Comparison of ENCODE assay signal across 33 cellular contexts in the genomic region with DNA sequence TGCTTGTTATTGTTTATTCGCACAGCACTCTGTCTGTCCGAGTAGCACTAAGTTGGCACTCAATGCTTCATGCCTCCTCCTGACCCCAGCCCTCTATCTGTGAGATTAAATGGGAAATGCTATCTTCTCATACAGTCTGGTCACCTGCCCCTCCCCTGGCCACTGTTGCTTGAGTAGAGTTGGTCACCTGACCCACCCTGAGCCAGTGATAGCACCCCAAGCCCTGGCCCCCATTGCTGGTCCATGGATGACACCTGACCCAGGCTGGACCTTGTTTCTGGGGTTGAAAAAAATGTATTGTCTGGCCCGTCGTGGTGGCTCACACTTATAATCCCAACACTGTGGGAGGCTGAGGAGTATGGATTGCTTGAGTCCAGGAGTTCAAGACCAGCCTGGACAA.
"Had no signal": no experiment of that assay in that cellular context is flagged by ENCODE, and none has a peak within 500 bp of the region (broad histone marks: within the 10 kb centered on the region; RNA-seq: fewer than 3 reads in every experiment).

No MANE protein-coding gene starts in this region.

- H3K27ac Mint-ChIP-seq: activated CD4-positive, alpha-beta memory T cell treated with anti-CD3 and anti-CD28 coated beads for 36 hours; activated CD4-positive, alpha-beta T cell treated with anti-CD3 and anti-CD28 coated beads for 36 hours; activated CD4-positive, alpha-beta T cell treated with anti-CD3 and anti-CD28 coated beads, Interleukin-2, amount 10 ng/mL, durations not matched to agents 24 days and 14 days; activated CD8-positive, alpha-beta memory T cell treated with anti-CD3 and anti-CD28 coated beads, Interleukin-2, amount 10 ng/mL, durations not matched to agents 7 days and 5 days; activated CD8-positive, alpha-beta T cell treated with anti-CD3 and anti-CD28 coated beads, Interleukin-2, amount 10 ng/mL, durations not matched to agents 7 days and 5 days; activated naive CD4-positive, alpha-beta T cell treated with anti-CD3 and anti-CD28 coated beads for 36 hours; activated naive CD8-positive, alpha-beta T cell treated with anti-CD3 and anti-CD28 coated beads, Interleukin-2, amount 10 ng/mL, durations not matched to agents 7 days and 5 days; activated T-helper 1 cell treated with anti-CD3 and anti-CD28 coated beads, Interleukin-12 subunit alpha, Interleukin-12 subunit beta, Interleukin-2, Interleukin-4 antibody, amounts not matched to agents 30 ng/mL and 10 ng/mL and 1 ng/mL, durations not matched to agents 14 hours and 24 hours and 36 hours; activated T-helper 2 cell treated with anti-CD3 and anti-CD28 coated beads, Interferon-gamma antibody, Interleukin-2, Interleukin-4, amounts not matched to agents 10 μg/mL and 5 μg/mL and 100 μg/mL, durations not matched to agents 14 hours and 24 hours and 36 hours; dendritic cell treated with granulocyte-macrophage colony-stimulating factor and Interleukin-4, amounts not matched to agents 40 ng/mL and 50 ng/mL, for 4 days; endodermal cell; T-helper 17 cell; T-helper 2 cell treated with Interferon-gamma antibody and Interleukin-4, amounts not matched to agents 5 μg/mL and 100 μg/mL, for 36 hours had no signal

- H3K4me1 Mint-ChIP-seq: activated CD4-positive, alpha-beta T cell treated with anti-CD3 and anti-CD28 coated beads for 36 hours; activated CD4-positive, alpha-beta T cell treated with anti-CD3 and anti-CD28 coated beads, Interleukin-2, amount 10 ng/mL, durations not matched to agents 24 days and 14 days; activated CD8-positive, alpha-beta memory T cell treated with anti-CD3 and anti-CD28 coated beads, Interleukin-2, amount 10 ng/mL, durations not matched to agents 7 days and 5 days; activated naive CD8-positive, alpha-beta T cell treated with anti-CD3 and anti-CD28 coated beads, Interleukin-2, amount 10 ng/mL, durations not matched to agents 7 days and 5 days; central memory CD8-positive, alpha-beta T cell; T-helper 17 cell had no signal

- H3K27me3 Mint-ChIP-seq: activated CD4-positive, alpha-beta memory T cell treated with anti-CD3 and anti-CD28 coated beads for 36 hours; activated CD4-positive, alpha-beta T cell treated with anti-CD3 and anti-CD28 coated beads for 36 hours; activated CD4-positive, alpha-beta T cell treated with anti-CD3 and anti-CD28 coated beads, Interleukin-2, amount 10 ng/mL, durations not matched to agents 24 days and 14 days; activated CD8-positive, alpha-beta memory T cell treated with anti-CD3 and anti-CD28 coated beads, Interleukin-2, amount 10 ng/mL, durations not matched to agents 7 days and 5 days; activated naive CD8-positive, alpha-beta T cell treated with anti-CD3 and anti-CD28 coated beads, Interleukin-2, amount 10 ng/mL, durations not matched to agents 7 days and 5 days; central memory CD8-positive, alpha-beta T cell; dendritic cell treated with granulocyte-macrophage colony-stimulating factor and Interleukin-4, amounts not matched to agents 40 ng/mL and 50 ng/mL, for 4 days; T-helper 17 cell had no signal

- H3K36me3 Mint-ChIP-seq: activated CD4-positive, alpha-beta memory T cell treated with anti-CD3 and anti-CD28 coated beads for 36 hours; activated CD8-positive, alpha-beta memory T cell treated with anti-CD3 and anti-CD28 coated beads, Interleukin-2, amount 10 ng/mL, durations not matched to agents 7 days and 5 days; activated naive CD4-positive, alpha-beta T cell treated with anti-CD3 and anti-CD28 coated beads, Interleukin-2, amount 50 U/mL, for 72 hours; activated naive CD8-positive, alpha-beta T cell treated with anti-CD3 and anti-CD28 coated beads, Interleukin-2, amount 10 ng/mL, durations not matched to agents 7 days and 5 days had no signal

- H3K4me3 Mint-ChIP-seq: activated CD4-positive, alpha-beta memory T cell treated with anti-CD3 and anti-CD28 coated beads for 36 hours; activated CD4-positive, alpha-beta T cell treated with anti-CD3 and anti-CD28 coated beads for 36 hours; activated CD4-positive, alpha-beta T cell treated with anti-CD3 and anti-CD28 coated beads, Interleukin-2, amount 10 ng/mL, durations not matched to agents 24 days and 14 days; activated CD8-positive, alpha-beta memory T cell treated with anti-CD3 and anti-CD28 coated beads, Interleukin-2, amount 10 ng/mL, durations not matched to agents 7 days and 5 days; activated CD8-positive, alpha-beta T cell treated with anti-CD3 and anti-CD28 coated beads, Interleukin-2, amount 10 ng/mL, durations not matched to agents 7 days and 5 days; activated naive CD4-positive, alpha-beta T cell treated with anti-CD3 and anti-CD28 coated beads for 36 hours; activated naive CD8-positive, alpha-beta T cell treated with anti-CD3 and anti-CD28 coated beads, Interleukin-2, amount 10 ng/mL, durations not matched to agents 7 days and 5 days; activated T-helper 1 cell treated with anti-CD3 and anti-CD28 coated beads, Interleukin-12 subunit alpha, Interleukin-12 subunit beta, Interleukin-2, Interleukin-4 antibody, amounts not matched to agents 30 ng/mL and 10 ng/mL and 1 ng/mL, durations not matched to agents 14 hours and 24 hours and 36 hours; central memory CD8-positive, alpha-beta T cell; dendritic cell treated with granulocyte-macrophage colony-stimulating factor and Interleukin-4, amounts not matched to agents 40 ng/mL and 50 ng/mL, for 4 days; endodermal cell; T-helper 17 cell; T-helper 2 cell treated with Interferon-gamma antibody and Interleukin-4, amounts not matched to agents 5 μg/mL and 100 μg/mL, for 36 hours had no signal

- H3K4me1 ChIP-seq: esophagus muscularis mucosa, gastrocnemius medialis had no signal

- H3K27ac ChIP-seq: brain microvascular endothelial cell, coronary artery, dorsolateral prefrontal cortex, esophagus muscularis mucosa, foreskin keratinocyte, gastrocnemius medialis, heart left ventricle, WERI-Rb-1 had no signal

- H3K9me3 ChIP-seq: esophagus muscularis mucosa, gastrocnemius medialis, heart left ventricle had no signal

- DNase-seq: activated CD4-positive, alpha-beta memory T cell treated with anti-CD3 and anti-CD28 coated beads for 36 hours; activated CD4-positive, alpha-beta T cell treated with anti-CD3 and anti-CD28 coated beads for 36 hours; activated CD4-positive, alpha-beta T cell treated with anti-CD3 and anti-CD28 coated beads, Interleukin-2, amount 10 ng/mL, durations not matched to agents 24 days and 14 days; activated CD4-positive, CD25-positive, alpha-beta regulatory T cell; activated CD4-positive, CD25-positive, alpha-beta regulatory T cell treated with anti-CD3 and anti-CD28 coated beads, Interleukin-2, amount 50 U/mL, for 72 hours; activated CD8-positive, alpha-beta memory T cell treated with anti-CD3 and anti-CD28 coated beads, Interleukin-2, amount 10 ng/mL, durations not matched to agents 7 days and 5 days; activated CD8-positive, alpha-beta memory T cell treated with anti-CD3 and anti-CD28 coated beads, Interleukin-2, amount 50 U/mL, for 4 hours; activated CD8-positive, alpha-beta T cell treated with anti-CD3 and anti-CD28 coated beads, Interleukin-2, amount 10 ng/mL, durations not matched to agents 7 days and 5 days; activated effector memory CD4-positive, alpha-beta T cell treated with anti-CD3 and anti-CD28 coated beads, Interleukin-2, amount 50 U/mL, for 16 hours; activated naive CD4-positive, alpha-beta T cell treated with anti-CD3 and anti-CD28 coated beads for 36 hours; activated naive CD8-positive, alpha-beta T cell treated with anti-CD3 and anti-CD28 coated beads, Interleukin-2, amount 10 ng/mL, durations not matched to agents 7 days and 5 days; activated T-cell treated with anti-CD3 and anti-CD28 coated beads, Interleukin-2, amount 50 U/mL, for 1 hour; activated T-cell treated with anti-CD3 and anti-CD28 coated beads, Interleukin-2, amount 50 U/mL, for 48 hours; brain microvascular endothelial cell; dorsolateral prefrontal cortex; effector memory CD4-positive, alpha-beta T cell; endodermal cell; foreskin keratinocyte; gastrocnemius medialis; glutamatergic neuron; T-helper 1 cell; T-helper 17 cell; T1000; WERI-Rb-1 had no signal

- H3K9me3 Mint-ChIP-seq: activated CD4-positive, alpha-beta memory T cell treated with anti-CD3 and anti-CD28 coated beads for 36 hours; activated CD4-positive, alpha-beta T cell treated with anti-CD3 and anti-CD28 coated beads, Interleukin-2, amount 10 ng/mL, durations not matched to agents 24 days and 14 days; activated naive CD4-positive, alpha-beta T cell treated with anti-CD3 and anti-CD28 coated beads for 36 hours; activated naive CD4-positive, alpha-beta T cell treated with anti-CD3 and anti-CD28 coated beads, Interleukin-2, amount 50 U/mL, for 72 hours; activated naive CD8-positive, alpha-beta T cell treated with anti-CD3 and anti-CD28 coated beads, Interleukin-2, amount 10 ng/mL, durations not matched to agents 7 days and 5 days; activated T-helper 1 cell treated with anti-CD3 and anti-CD28 coated beads, Interleukin-12 subunit alpha, Interleukin-12 subunit beta, Interleukin-2, Interleukin-4 antibody, amounts not matched to agents 30 ng/mL and 10 ng/mL and 1 ng/mL, durations not matched to agents 14 hours and 24 hours and 36 hours; activated T-helper 2 cell treated with anti-CD3 and anti-CD28 coated beads, Interferon-gamma antibody, Interleukin-2, Interleukin-4, amounts not matched to agents 10 μg/mL and 5 μg/mL and 100 μg/mL, durations not matched to agents 14 hours and 24 hours and 36 hours; central memory CD8-positive, alpha-beta T cell; dendritic cell treated with granulocyte-macrophage colony-stimulating factor and Interleukin-4, amounts not matched to agents 40 ng/mL and 50 ng/mL, for 4 days; T-helper 2 cell treated with Interferon-gamma antibody and Interleukin-4, amounts not matched to agents 5 μg/mL and 100 μg/mL, for 36 hours had no signal

- ATAC-seq: activated CD4-positive, alpha-beta T cell treated with anti-CD3 and anti-CD28 coated beads for 36 hours; activated CD8-positive, alpha-beta memory T cell treated with anti-CD3 and anti-CD28 coated beads, Interleukin-2, amount 10 ng/mL, durations not matched to agents 7 days and 5 days; activated CD8-positive, alpha-beta T cell treated with anti-CD3 and anti-CD28 coated beads, Interleukin-2, amount 10 ng/mL, durations not matched to agents 7 days and 5 days; activated naive CD4-positive, alpha-beta T cell treated with anti-CD3 and anti-CD28 coated beads, Interleukin-2, amount 50 U/mL, for 72 hours; foreskin keratinocyte; gastrocnemius medialis; heart left ventricle; T-helper 17 cell had no signal

- H3K36me3 ChIP-seq: brain microvascular endothelial cell, esophagus muscularis mucosa, gastrocnemius medialis, heart left ventricle, WERI-Rb-1 had no signal

- H3K4me3 ChIP-seq: coronary artery, dorsolateral prefrontal cortex, esophagus muscularis mucosa, gastrocnemius medialis, heart left ventricle had no signal

- H3K27me3 ChIP-seq: brain microvascular endothelial cell, dorsolateral prefrontal cortex, esophagus muscularis mucosa, gastrocnemius medialis, heart left ventricle had no signal
